Comparison of ENCODE assay signal across 9 cellular contexts in the genomic region with DNA sequence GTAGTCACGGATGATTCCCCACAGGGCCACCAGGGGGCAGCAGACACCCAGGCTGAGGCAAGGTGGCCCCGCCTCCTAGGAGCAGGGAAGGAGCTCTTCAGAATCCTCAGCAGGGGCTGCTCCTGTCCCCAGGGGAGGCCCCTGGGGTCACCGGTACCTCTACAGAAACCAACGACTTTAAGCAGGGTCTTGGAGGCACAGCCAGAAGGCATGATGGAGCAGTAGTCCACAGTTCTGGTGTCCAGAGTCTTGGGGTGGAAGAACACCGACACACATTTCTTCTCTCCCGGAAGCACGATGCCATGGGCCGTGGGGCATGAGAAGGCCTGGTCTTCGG. TPM values are rescaled to one million over a fixed set of nuclear protein-coding genes. Genes with fewer than 3 reads are reported as not detected.
DNase-seq lines count a peak whose midpoint lies in the region; ATAC-seq and TF ChIP-seq lines count a peak whose summit lies in the region.
"Had no signal": no experiment of that assay in that cellular context is flagged by ENCODE, and none has a peak within 500 bp of the region (broad histone marks: within the 10 kb centered on the region; RNA-seq: fewer than 3 reads in every experiment).

No MANE protein-coding gene starts in this region.

- peak; percentile 97 for TF ChIP-seq CTCF in GM12865 (IDR thresholded peaks at IDR 0.05; ENCODE audit: insufficient read depth, low read depth, low read length, missing control alignments)

- H3K4me3 ChIP-seq in GM12865 (ENCODE audit: low read depth, low read length) = no peak overlapping the region

- DNase-seq in GM12865 (ENCODE audit: low read depth) (peak; percentile 77), NCI-H2171 treated with DMSO at 0.1 percent for 48 hours (lab: John Stamatoyannopoulos, UW) (peak; percentile 68), caudate nucleus (lab: John Stamatoyannopoulos, UW) (peak in 57 of 61 donors; percentile 6 to 86 (median 71)), left colon (peak; percentile 62 to 86)
- peak; percentile 13 to 64 (median 50) for DNase-seq in activated CD4-positive, CD25-positive, alpha-beta regulatory T cell (lab: John Stamatoyannopoulos, UW)
- peak; percentile 67 to 72 for DNase-seq in stimulated activated CD4-positive, alpha-beta T cell treated with anti-CD3 and anti-CD28 coated beads, Interleukin-2, amount 100 ng/mL, for 48 hours

- intact Hi-C loops in left colon (cut with DNase I, micrococcal nuclease) = loop anchor here in 1 of 2 donors (10.0 kb wide), 1 partner anchor 125 kb away; no protein-coding TSS in a partner anchor

- no peak overlapping the region for H3K27ac ChIP-seq in caudate nucleus (ENCODE audit: low read depth, low read length)

- peak; percentile 80 for ATAC-seq in HG02884 (IDR thresholded peaks at IDR 0.05; ENCODE audit: unreplicated experiment)
- ATAC-seq in left colon = peak; percentile 98
- ATAC-seq in HG03097 (IDR thresholded peaks at IDR 0.05; ENCODE audit: low FRiP score, unreplicated experiment) = no peak

RNA-seq across cellular contexts. Expression of a gene that starts 11.5 kb away (rescaled TPM):
- under 1 TPM; 0.39 to 0.76 TPM for total RNA-seq in left colon

RNA-seq across cellular contexts. Expression of a gene that starts 30.9 kb away (rescaled TPM):
- total RNA-seq in left colon = 10 to 100 TPM; 72.7 to 85.5 TPM

RNA-seq across cellular contexts. Expression of a gene that starts 36.6 kb away (rescaled TPM):
- total RNA-seq in left colon = 1 to 10 TPM; 4.1 to 6.9 TPM
- total RNA-seq: mononuclear cell had no signal

RNA-seq across cellular contexts. Expression of a gene that starts 44.8 kb away (rescaled TPM):
- 1 to 10 TPM; 3.9 to 4.8 TPM for total RNA-seq in left colon
- total RNA-seq: mononuclear cell had no signal
